Comparison of ENCODE assay signal across 1 cellular context in genomic region chr9:135979472-135980166, GRCh38.
TF ChIP-seq lines count a peak whose summit lies in the region.

No MANE protein-coding gene starts in this region.

TF ChIP-seq in SK-N-SH treated with all-trans-retinoic acid at 6 μM for 48 hours, 23 proteins besides CTCF, POLR2A, EP300 and RAD21 (continued from another document):
- no peak for TF ChIP-seq ZFP30 (CRISPR knock-in tag; IDR thresholded peaks at IDR 0.05)
- TF ChIP-seq CSRNP3 (CRISPR knock-in tag; IDR thresholded peaks at IDR 0.05), result no peak
- no peak for TF ChIP-seq ARNTL (CRISPR knock-in tag; IDR thresholded peaks at IDR 0.05; ENCODE audit: borderline replicate concordance, low read depth)
- no peak for TF ChIP-seq ISL1 (CRISPR knock-in tag; IDR thresholded peaks at IDR 0.05)
- no peak for TF ChIP-seq ESRRG (CRISPR knock-in tag; IDR thresholded peaks at IDR 0.05)
- no peak for TF ChIP-seq ZNF565 (CRISPR knock-in tag; conservative IDR thresholded peaks at IDR 0.05; ENCODE audit: low read depth)
- no peak for TF ChIP-seq GLIS3 (CRISPR knock-in tag; IDR thresholded peaks at IDR 0.05)
- no peak for TF ChIP-seq TOX (CRISPR knock-in tag; IDR thresholded peaks at IDR 0.05; ENCODE audit: borderline replicate concordance)
- no peak for TF ChIP-seq OSR1 (CRISPR knock-in tag; IDR thresholded peaks at IDR 0.05)
- TF ChIP-seq ZNF8 (CRISPR knock-in tag; IDR thresholded peaks at IDR 0.05), result no peak
- TF ChIP-seq SNAI2 (CRISPR knock-in tag; IDR thresholded peaks at IDR 0.05), result no peak
- TF ChIP-seq RARB (CRISPR knock-in tag; IDR thresholded peaks at IDR 0.05), result no peak
- TF ChIP-seq CREB5 (CRISPR knock-in tag; IDR thresholded peaks at IDR 0.05; ENCODE audit: low read depth), result no peak
- no peak for TF ChIP-seq ZC3H10 (CRISPR knock-in tag; IDR thresholded peaks at IDR 0.05)
- no peak for TF ChIP-seq BACH2 (CRISPR knock-in tag; IDR thresholded peaks at IDR 0.05; ENCODE audit: borderline replicate concordance)
